15 cellular contexts compared by ENCODE assay signal in the genomic region with DNA sequence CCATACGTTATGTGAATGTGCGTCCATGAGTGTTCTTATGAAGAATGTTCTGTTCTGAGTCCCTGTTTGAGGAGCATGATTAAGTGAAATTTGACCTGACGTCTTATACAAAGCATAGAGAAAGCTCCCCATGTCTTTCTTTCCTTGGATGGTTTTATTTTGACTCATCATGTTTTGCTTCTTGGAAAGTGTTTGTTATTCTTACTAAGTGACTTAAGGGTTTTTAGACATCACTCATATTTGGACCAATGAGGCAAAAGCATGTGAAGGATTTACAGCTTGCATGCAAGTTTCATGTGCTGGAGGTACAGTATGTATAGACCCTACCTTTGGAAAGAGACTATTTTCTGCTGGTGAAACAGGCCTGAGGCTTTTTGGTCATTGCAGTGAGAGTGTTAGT. TPM values are rescaled to one million over a fixed set of nuclear protein-coding genes. Genes with fewer than 3 reads are reported as not detected.
DNase-seq lines count a peak whose midpoint lies in the region; ATAC-seq, FAIRE-seq and TF ChIP-seq lines count a peak whose summit lies in the region.
"Had no signal": no experiment of that assay in that cellular context is flagged by ENCODE, and none has a peak within 500 bp of the region (broad histone marks: within the 10 kb centered on the region; RNA-seq: fewer than 3 reads in every experiment).

No MANE protein-coding gene starts in this region.

- no peak overlapping the region for H3K27ac Mint-ChIP-seq in type B pancreatic cell
- H3K27ac Mint-ChIP-seq: progenitor cell of endocrine pancreas had no signal

- peak overlapping the region in 1 of 2 experiments; percentile 42; a peak in 1 of 4 replicates for H3K9ac ChIP-seq in K562 (ENCODE audit: insufficient read depth in 1 of 2, low read depth in 2 of 2, low read length in 2 of 2)

- POLR2A ChIA-PET in K562 (lab: Yijun Ruan, JAX), result interaction anchor here (0.7 to 1.9 kb wide), 8 partner anchors 9 to 68 kb away, joined by 3 to 7 read pairs (median 4); no protein-coding TSS in a partner anchor

- no peak for TF ChIP-seq POLR2A in K562 (conservative IDR thresholded peaks at IDR 0.05)

- CTCF ChIA-PET in K562 (lab: Yijun Ruan, JAX; ENCODE audit: low intra/inter-chr PET ratio), result no interaction called here

- H3K79me2 ChIP-seq in K562 (ENCODE audit: control insufficient read depth, insufficient read depth, low read length), result no peaks in the 10 kb centered on the region

- no peak for TF ChIP-seq CTCF in AG09319 (IDR thresholded peaks at IDR 0.05; ENCODE audit: low read depth, low read length)
- TF ChIP-seq CTCF in K562 (IDR thresholded peaks at IDR 0.05 in 2 of 3, conservative IDR thresholded peaks at IDR 0.05 in 1 of 3; ENCODE audit: insufficient read depth in 2 of 3, low read depth in 1 of 3, low read length in 3 of 3), result no peak
- TF ChIP-seq CTCF in type B pancreatic cell (conservative IDR thresholded peaks at IDR 0.05), result no peak

- peak overlapping the region; percentile 92 for H2AFZ ChIP-seq in K562 (ENCODE audit: low read depth, low read length)

- peak overlapping the region; percentile 54; the same call in 1 of the 3 replicates for H3K27ac ChIP-seq in K562 (ENCODE audit: extremely low read depth, low read depth, low read length)
- H3K27ac ChIP-seq: ascending aorta, tibial artery had no signal

- no peaks in the 10 kb centered on the region for H3K36me3 ChIP-seq in K562 (ENCODE audit: control insufficient read depth, insufficient read depth, low read length)
- H3K36me3 ChIP-seq: ascending aorta, tibial artery had no signal

- H3K9me3 ChIP-seq in K562 (replicated peaks; ENCODE audit: control insufficient read depth, insufficient read depth, low read depth, low read length), result no peaks in the 10 kb centered on the region
- H3K9me3 ChIP-seq: ascending aorta, tibial artery had no signal

- no peaks in the 10 kb centered on the region for H3K27me3 Mint-ChIP-seq in type B pancreatic cell
- H3K27me3 Mint-ChIP-seq: progenitor cell of endocrine pancreas had no signal

- intact Hi-C loops in K562 (cut with micrococcal nuclease), result no loop called here

- no peaks in the 10 kb centered on the region for H4K20me1 ChIP-seq in K562 (replicated peaks; ENCODE audit: control insufficient read depth, insufficient read depth, low read length)

- H3K36me3 Mint-ChIP-seq in type B pancreatic cell, result no peaks in the 10 kb centered on the region

- TF ChIP-seq RAD21 in K562 (CRISPR knock-in tag; conservative IDR thresholded peaks at IDR 0.05 in 1 of 2, IDR thresholded peaks at IDR 0.05 in 1 of 2), result no peak

- no peak overlapping the region for H3K4me3 ChIP-seq in K562
- H3K4me3 ChIP-seq: ascending aorta, tibial artery had no signal

- in situ Hi-C loops in K562 (cut with MboI), result no loop called here

- 2% methylated on average over 3 of the region's 3 CpGs for WGBS in K562 (ENCODE audit: insufficient coverage, low coverage, missing lambda C conversion rate)

- DNase-seq in AG09319 (ENCODE audit: extremely low read depth, low read depth), result peak; percentile 59
- DNase-seq in HS-5 (ENCODE audit: low read depth), result peak; percentile 72
- peak in 2 of 4 experiments; percentile 53 to 54 for DNase-seq in K562 (ENCODE audit: extremely low read depth in 1 of 4, low spot score in 3 of 4)
- peak; percentile 81 for DNase-seq in kidney tubule cell (ENCODE audit: low spot score)
- DNase-seq in type B pancreatic cell (ENCODE audit: extremely low spot score, unreplicated experiment), result no peak
- DNase-seq in NCI-H146 (lab: John Stamatoyannopoulos, UW), result no peak
- no peak for DNase-seq in activated gamma-delta T cell treated with Interleukin-2 at 50 U/mL for 16 hours
- DNase-seq: left ventricle myocardium superior, NCI-H1930, T1000, tibial artery had no signal

- TF ChIP-seq EP300 in K562 (IDR thresholded peaks at IDR 0.05; ENCODE audit: low read length), result peak; percentile 22; the same call in 1 of the 2 replicates

- H3K9me3 Mint-ChIP-seq in type B pancreatic cell, result no peaks in the 10 kb centered on the region

- FAIRE-seq in K562 (lab: Jason Lieb, UNC), result peak; percentile 89
- FAIRE-seq: GM12891 had no signal

- no peaks in the 10 kb centered on the region for H3K9me1 ChIP-seq in K562 (ENCODE audit: control insufficient read depth, insufficient read depth, low read length)

- BruUV-seq in K562 (replicated peaks; lab: Mats Ljungman, UMichigan), result no TSS peak

- H3K4me1 Mint-ChIP-seq in type B pancreatic cell (ENCODE audit: unreplicated experiment), result peaks cover 4% of the 10 kb centered on the region

- H3K27me3 ChIP-seq in K562 (ENCODE audit: control insufficient read depth in 2 of 2, insufficient read depth in 2 of 2, low read length in 2 of 2), result no peaks in the 10 kb centered on the region
- H3K27me3 ChIP-seq: ascending aorta, tibial artery had no signal

- H3K4me2 ChIP-seq in K562 (ENCODE audit: insufficient read depth, low read length), result peak overlapping the region; percentile 34

- ATAC-seq in K562 (peak; percentile 84), GM21717 (IDR thresholded peaks at IDR 0.05; ENCODE audit: unreplicated experiment) (no peak)
- ATAC-seq: left ventricle myocardium superior had no signal

- H3K4me1 ChIP-seq in K562 (replicated peaks in 1 of 2; ENCODE audit: control insufficient read depth in 2 of 2, insufficient read depth in 2 of 2, low read length in 2 of 2), result peaks cover 0 to 9% of the 10 kb centered on the region in 2 experiments; a peak in 3 of 5 replicates
- H3K4me1 ChIP-seq: ascending aorta had no signal

- no peak overlapping the region for H3K4me3 Mint-ChIP-seq in type B pancreatic cell

TF ChIP-seq in K562, 482 proteins besides CTCF, POLR2A, EP300 and RAD21 (continues in another document):
- no peak for TF ChIP-seq CBFA2T3 (IDR thresholded peaks at IDR 0.05)
- TF ChIP-seq, protein P1, sequence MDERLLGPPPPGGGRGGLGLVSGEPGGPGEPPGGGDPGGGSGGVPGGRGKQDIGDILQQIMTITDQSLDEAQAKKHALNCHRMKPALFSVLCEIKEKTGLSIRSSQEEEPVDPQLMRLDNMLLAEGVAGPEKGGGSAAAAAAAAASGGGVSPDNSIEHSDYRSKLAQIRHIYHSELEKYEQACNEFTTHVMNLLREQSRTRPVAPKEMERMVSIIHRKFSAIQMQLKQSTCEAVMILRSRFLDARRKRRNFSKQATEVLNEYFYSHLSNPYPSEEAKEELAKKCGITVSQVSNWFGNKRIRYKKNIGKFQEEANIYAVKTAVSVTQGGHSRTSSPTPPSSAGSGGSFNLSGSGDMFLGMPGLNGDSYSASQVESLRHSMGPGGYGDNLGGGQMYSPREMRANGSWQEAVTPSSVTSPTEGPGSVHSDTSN (CRISPR knock-in tag; IDR thresholded peaks at IDR 0.05; ENCODE audit: low read depth), result no peak
- TF ChIP-seq, protein P1 (tag; conservative IDR thresholded peaks at IDR 0.05; ENCODE audit: low read depth), result peak; percentile 92
- TF ChIP-seq, protein P2, sequence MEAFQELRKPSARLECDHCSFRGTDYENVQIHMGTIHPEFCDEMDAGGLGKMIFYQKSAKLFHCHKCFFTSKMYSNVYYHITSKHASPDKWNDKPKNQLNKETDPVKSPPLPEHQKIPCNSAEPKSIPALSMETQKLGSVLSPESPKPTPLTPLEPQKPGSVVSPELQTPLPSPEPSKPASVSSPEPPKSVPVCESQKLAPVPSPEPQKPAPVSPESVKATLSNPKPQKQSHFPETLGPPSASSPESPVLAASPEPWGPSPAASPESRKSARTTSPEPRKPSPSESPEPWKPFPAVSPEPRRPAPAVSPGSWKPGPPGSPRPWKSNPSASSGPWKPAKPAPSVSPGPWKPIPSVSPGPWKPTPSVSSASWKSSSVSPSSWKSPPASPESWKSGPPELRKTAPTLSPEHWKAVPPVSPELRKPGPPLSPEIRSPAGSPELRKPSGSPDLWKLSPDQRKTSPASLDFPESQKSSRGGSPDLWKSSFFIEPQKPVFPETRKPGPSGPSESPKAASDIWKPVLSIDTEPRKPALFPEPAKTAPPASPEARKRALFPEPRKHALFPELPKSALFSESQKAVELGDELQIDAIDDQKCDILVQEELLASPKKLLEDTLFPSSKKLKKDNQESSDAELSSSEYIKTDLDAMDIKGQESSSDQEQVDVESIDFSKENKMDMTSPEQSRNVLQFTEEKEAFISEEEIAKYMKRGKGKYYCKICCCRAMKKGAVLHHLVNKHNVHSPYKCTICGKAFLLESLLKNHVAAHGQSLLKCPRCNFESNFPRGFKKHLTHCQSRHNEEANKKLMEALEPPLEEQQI (IDR thresholded peaks at IDR 0.05), result 0 out of 2 replicates have a peak, but pooled peaks have one; percentile 16
- TF ChIP-seq TAF9B (IDR thresholded peaks at IDR 0.05; ENCODE audit: partially characterized antibody), result peak; percentile 15
- TF ChIP-seq ATF7 (IDR thresholded peaks at IDR 0.05), result peak; percentile 36; the same call in 1 of the 2 replicates
- no peak for TF ChIP-seq ZNF174 (CRISPR knock-in tag; IDR thresholded peaks at IDR 0.05)
- TF ChIP-seq ARID1B (IDR thresholded peaks at IDR 0.05), result peak; percentile 49

RNA-seq across cellular contexts. Expression of a gene that starts 33.5 kb away (rescaled TPM):
- 342 and 614 TPM in 2 replicates for total RNA-seq in K562 (2011; cell fraction: chromatin; rRNA removed; ENCODE audit: low replicate concordance)
- 113 and 153 TPM in 2 replicates for total RNA-seq in K562 (2011; cell fraction: nucleolus; rRNA removed)
- total RNA-seq in K562 (2011; cell fraction: nucleoplasm; rRNA removed), result 327 and 692 TPM in 2 replicates
- total RNA-seq in K562 (2014; rRNA removed) (65.0 and 72.3 TPM in 2 replicates), K562 (2014; rRNA removed; fragmentation: Illumina TruSeq; extraction: Trizol) (87.9 and 96.2 TPM in 2 replicates), K562 (2015; rRNA removed; fragmentation: Illumina TruSeq; extraction: Trizol) (82.2 and 85.8 TPM in 2 replicates), K562 (2021) (101 and 113 TPM in 2 replicates), type B pancreatic cell (ENCODE audit: low replicate concordance) (8.3 and 88.5 TPM in 2 replicates)
- polyA plus RNA-seq in K562 (2011; rRNA removed) (66.9 and 73.3 TPM in 2 replicates), K562 (2014; fragmentation: Illumina TruSeq; extraction: Trizol) (52.2 and 57.2 TPM in 2 replicates), K562 (2014; fragmentation: Nextera tagmentation; extraction: Ambion mirVana) (10 to 100 TPM; 15.1 to 30.1 TPM), K562 (2014; rRNA removed) (46.5 and 50.2 TPM in 2 replicates)
- polyA plus RNA-seq in K562 (2011; cell fraction: cytosol; rRNA removed), result 37.5 and 39.9 TPM in 2 replicates
- 143 and 148 TPM in 2 replicates for polyA plus RNA-seq in K562 (2011; cell fraction: nucleus; rRNA removed)
- polyA plus RNA-seq in K562 (2012), result 33.6 and 40.1 TPM in 2 replicates
- polyA minus RNA-seq in K562 (2011; rRNA and poly(A)+ RNA removed), result 369 and 399 TPM in 2 replicates
- 41.4 and 51.2 TPM in 2 replicates for polyA minus RNA-seq in K562 (2011; cell fraction: cytosol; rRNA and poly(A)+ RNA removed)
- 431 and 576 TPM in 2 replicates for polyA minus RNA-seq in K562 (2011; cell fraction: nucleus; rRNA and poly(A)+ RNA removed)

Comparison
In these comparisons a context has a peak if more than half of its experiments do, and no peak if none do; other contexts are left out.
1. DNase-seq: peak in AG09319 (single experiment), HS-5 (single experiment) and kidney tubule cell (single experiment); none in type B pancreatic cell (single experiment), NCI-H146 (single experiment) and activated gamma-delta T cell treated with Interleukin-2 at 50 U/mL for 16 hours (single experiment).